ENCODE assay signal across 8 cellular contexts in the genomic region with DNA sequence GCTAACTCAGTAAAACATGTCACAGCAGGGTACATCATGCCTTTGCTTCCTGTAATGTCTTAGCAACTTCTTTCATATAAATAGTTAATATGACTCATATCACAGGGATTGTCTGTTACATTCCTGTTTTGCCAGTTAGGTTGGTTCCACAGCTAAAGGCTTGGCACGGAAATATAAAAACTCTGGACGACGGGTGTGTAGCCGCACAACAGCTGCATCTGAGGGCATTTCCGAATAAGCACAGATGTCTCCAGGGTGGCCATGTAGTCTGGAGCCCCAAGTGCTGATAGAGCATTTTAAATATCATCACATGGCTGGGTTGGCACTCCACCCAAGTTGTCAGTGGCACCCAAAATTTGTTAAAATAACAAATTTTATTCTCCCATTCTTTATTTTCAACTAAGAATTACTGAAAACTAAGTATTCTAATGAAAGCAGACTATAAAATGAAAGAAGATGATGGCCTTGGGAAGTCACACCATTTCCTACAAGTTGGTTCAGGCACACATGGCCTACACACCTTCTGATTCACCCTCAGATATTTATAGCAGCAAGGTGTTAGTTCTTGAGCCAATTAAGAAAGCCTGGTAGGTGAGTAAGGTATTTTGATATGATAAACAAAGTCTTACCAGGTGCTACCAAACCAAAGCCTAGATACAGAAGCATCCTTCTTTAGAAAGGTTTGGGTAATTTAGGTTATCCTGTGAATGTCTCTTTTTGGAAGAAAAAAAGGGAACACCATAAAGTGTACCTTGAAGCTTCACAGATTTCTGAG.
DNase-seq lines count a peak whose midpoint lies in the region; ATAC-seq, FAIRE-seq and TF ChIP-seq lines count a peak whose summit lies in the region.

No MANE protein-coding gene starts in this region.

- ATAC-seq in GM18498 (IDR thresholded peaks at IDR 0.05; ENCODE audit: unreplicated experiment) (peak; percentile 28), HG02678 (IDR thresholded peaks at IDR 0.05; ENCODE audit: unreplicated experiment) (peak; percentile 11), pancreas (peak; percentile 88 to 91 (median 90))

- peaks cover 54% of the 10 kb centered on the region for H3K4me1 ChIP-seq in OCI-LY7 (ENCODE audit: insufficient read depth, low read length, poor library complexity, severe bottlenecking)
- peaks cover 56% of the 10 kb centered on the region for H3K4me1 ChIP-seq in effector memory CD4-positive, alpha-beta T cell (ENCODE audit: control insufficient read depth, insufficient read depth, low read length, poor library complexity, severe bottlenecking)
- peaks cover 14 to 22% (median 17%) of the 10 kb centered on the region in 3 donors for H3K4me1 ChIP-seq in pancreas

- WGBS in pancreas, 2 donors, result 15 to 18% methylated on average over 5 of the region's 5 CpGs

- no peaks in the 10 kb centered on the region for H4K20me1 ChIP-seq in OCI-LY7 (ENCODE audit: insufficient read depth, low read length)

- H3K4me3 ChIP-seq in OCI-LY7 (ENCODE audit: low read depth, low read length, poor library complexity, severe bottlenecking) (peak overlapping the region; percentile 9), pancreas (no peak overlapping the region)
- H3K4me3 ChIP-seq in effector memory CD4-positive, alpha-beta T cell (ENCODE audit: insufficient read depth, low read depth, low read length, poor library complexity, severe bottlenecking), result no peak overlapping the region

- peak overlapping the region; percentile 83 for H2AFZ ChIP-seq in OCI-LY7 (ENCODE audit: low read length)

- POLR2A ChIA-PET in OCI-LY7 (lab: Charles Lee) (interaction anchor here (0.7 to 14.5 kb wide), 29 partner anchors 8 to 1065 kb away, joined by 3 to 139 read pairs (median 9); no protein-coding TSS in a partner anchor), GM10248 (lab: Yijun Ruan, JAX) (no interaction called here)

- H3K27me3 ChIP-seq in effector memory CD4-positive, alpha-beta T cell (replicated peaks; ENCODE audit: control insufficient read depth, insufficient read depth, low read length, poor library complexity, severe bottlenecking), result no peaks in the 10 kb centered on the region
- no peaks in the 10 kb centered on the region for H3K27me3 ChIP-seq in pancreas

- no peak for TF ChIP-seq CTCF in OCI-LY7 (conservative IDR thresholded peaks at IDR 0.05; ENCODE audit: low read length)
- TF ChIP-seq CTCF in pancreas (IDR thresholded peaks at IDR 0.05), result no peak
- no peak for TF ChIP-seq CTCF in GM10248 (IDR thresholded peaks at IDR 0.05; ENCODE audit: control extremely low read depth, extremely low read depth, low read depth, missing control alignments)

- CTCF ChIA-PET in OCI-LY7 (lab: Charles Lee; ENCODE audit: unreplicated experiment), result interaction anchor here (1.3 to 1.8 kb wide), 2 partner anchors 43 to 57 kb away, joined by 5 to 6 read pairs; no protein-coding TSS in a partner anchor
- CTCF ChIA-PET in GM10248 (lab: Yijun Ruan, JAX), result interaction anchor here (0.9 to 6.2 kb wide), 11 partner anchors 7 to 220 kb away, joined by 3 to 48 read pairs (median 5); partner anchors contain the start of gene DNAH7

- no peaks in the 10 kb centered on the region for H3K79me2 ChIP-seq in OCI-LY7 (ENCODE audit: insufficient read depth, low read depth, low read length)

- no TSS peak for BruUV-seq in OCI-LY7 (replicated peaks; lab: Mats Ljungman, UMichigan)

- intact Hi-C loops in OCI-LY7 (cut with micrococcal nuclease; ENCODE audit: unreplicated experiment), result loop anchor here (1.0 to 2.0 kb wide), 2 partner anchors 22 to 57 kb away; no protein-coding TSS in a partner anchor
- intact Hi-C loops in pancreas (cut with DNase I), result no loop called here

- H3K27ac ChIP-seq in OCI-LY7 (ENCODE audit: low read depth, low read length, poor library complexity, severe bottlenecking) (peak overlapping the region; percentile 79), pancreas (peak overlapping the region in 3 of 4 donors; percentile 23 to 71 (median 48))
- H3K27ac ChIP-seq in effector memory CD4-positive, alpha-beta T cell (ENCODE audit: insufficient read depth, low read length, poor library complexity, severe bottlenecking), result peak overlapping the region; percentile 54

- DNase-seq in OCI-LY7 (ENCODE audit: low spot score) (peak; percentile 45), pancreas (peak in 4 of 6 donors; percentile 25 to 65 (median 40)), cortex of kidney (lab: John Stamatoyannopoulos, UW) (no peak), NCI-H69 (lab: John Stamatoyannopoulos, UW) (no peak), GM10248 (ENCODE audit: extremely low spot score) (no peak)
- no peak for DNase-seq in effector memory CD4-positive, alpha-beta T cell

- H3K36me3 ChIP-seq in OCI-LY7 (ENCODE audit: insufficient read depth, low read length), result no peaks in the 10 kb centered on the region; the same call in 1 of the 2 replicates
- no peaks in the 10 kb centered on the region for H3K36me3 ChIP-seq in effector memory CD4-positive, alpha-beta T cell (ENCODE audit: control insufficient read depth, insufficient read depth, low read length)
- no peaks in the 10 kb centered on the region for H3K36me3 ChIP-seq in pancreas

- no peak for FAIRE-seq in pancreas (lab: Jason Lieb, UNC)

- H3K4me2 ChIP-seq in OCI-LY7 (ENCODE audit: low read length), result peak overlapping the region; percentile 67

- no peaks in the 10 kb centered on the region for H3K9me2 ChIP-seq in OCI-LY7 (ENCODE audit: insufficient read depth, low read length)

- no peaks in the 10 kb centered on the region; the same call in 1 of the 2 replicates for H3K9me3 ChIP-seq in OCI-LY7 (ENCODE audit: low read length)
- H3K9me3 ChIP-seq in effector memory CD4-positive, alpha-beta T cell (ENCODE audit: control insufficient read depth, low read length), result no peaks in the 10 kb centered on the region
- H3K9me3 ChIP-seq in pancreas, result no peaks in the 10 kb centered on the region

Comparison
In these comparisons a context has a peak if more than half of its experiments do, and no peak if none do; other contexts are left out.
1. ATAC-seq: peak in every context shown above with its lines; median percentile 90 in pancreas; 28 in GM18498; 11 in HG02678.
2. DNase-seq: peak in OCI-LY7 (single experiment) and pancreas (4 of 6); none in effector memory CD4-positive, alpha-beta T cell (0 of 3), cortex of kidney (single experiment), NCI-H69 (single experiment) and GM10248 (single experiment).
3. Peak in every context shown above with its lines, with median percentiles within 50 percentile points of each other: H3K27ac ChIP-seq.